Comparison of ENCODE assay signal across 21 cellular contexts in genomic region chrX:49139713-49140112, GRCh38.
"Had no signal": no experiment of that assay in that cellular context is flagged by ENCODE, and none has a peak within 500 bp of the region (broad histone marks: within the 10 kb centered on the region; RNA-seq: fewer than 3 reads in every experiment).

No MANE protein-coding gene starts in this region.

- H3K36me3 ChIP-seq: brain microvascular endothelial cell, gastrocnemius medialis, WERI-Rb-1 had no signal

- H3K4me2 ChIP-seq: smooth muscle cell had no signal

- H3K27ac ChIP-seq: brain microvascular endothelial cell, coronary artery, gastrocnemius medialis, heart left ventricle, left ventricle myocardium inferior, WERI-Rb-1 had no signal

- FAIRE-seq: endometrium had no signal

- H3K27me3 ChIP-seq: brain microvascular endothelial cell, gastrocnemius medialis, heart left ventricle had no signal

- ATAC-seq: esophagus mucosa; gastrocnemius medialis; heart left ventricle; sciatic nerve; stimulated activated naive CD8-positive, alpha-beta T cell treated with anti-CD3 and anti-CD28 coated beads, Interleukin-15, amount 100 ng/mL, for 72 hours had no signal

- H3K4me3 ChIP-seq: coronary artery, gastrocnemius medialis, heart left ventricle, left ventricle myocardium inferior, smooth muscle cell had no signal

- H3K4me1 ChIP-seq: gastrocnemius medialis, heart left ventricle, left ventricle myocardium inferior had no signal

- H3K9me3 ChIP-seq: gastrocnemius medialis had no signal

- DNase-seq: activated CD4-positive, alpha-beta T cell treated with anti-CD3 and anti-CD28 coated beads for 1 hour; activated CD8-positive, alpha-beta memory T cell treated with anti-CD3 and anti-CD28 coated beads for 24 hours; activated CD8-positive, alpha-beta memory T cell treated with anti-CD3 and anti-CD28 coated beads, Interleukin-2, amount 50 U/mL, for 48 hours; activated effector memory CD4-positive, alpha-beta T cell treated with Interleukin-2 at 50 U/mL for 16 hours; activated naive CD4-positive, alpha-beta T cell treated with anti-CD3 and anti-CD28 coated beads, Interleukin-2, amount 50 U/mL, for 16 hours; activated T-cell treated with anti-CD3 and anti-CD28 coated beads, Interleukin-2, amount 50 U/mL, for 48 hours; brain microvascular endothelial cell; gastrocnemius medialis; heart left ventricle; left ventricle myocardium inferior; nephron progenitor cell; nucleus accumbens; stimulated activated CD4-positive, alpha-beta T cell treated with anti-CD3 and anti-CD28 coated beads, Interleukin-4, amount 100 ng/mL, for 1 hour; stimulated activated naive CD8-positive, alpha-beta T cell treated with anti-CD3 and anti-CD28 coated beads, Interleukin-15, amount 100 ng/mL, for 72 hours; T1000; WERI-Rb-1 had no signal
